In the genomic region with DNA sequence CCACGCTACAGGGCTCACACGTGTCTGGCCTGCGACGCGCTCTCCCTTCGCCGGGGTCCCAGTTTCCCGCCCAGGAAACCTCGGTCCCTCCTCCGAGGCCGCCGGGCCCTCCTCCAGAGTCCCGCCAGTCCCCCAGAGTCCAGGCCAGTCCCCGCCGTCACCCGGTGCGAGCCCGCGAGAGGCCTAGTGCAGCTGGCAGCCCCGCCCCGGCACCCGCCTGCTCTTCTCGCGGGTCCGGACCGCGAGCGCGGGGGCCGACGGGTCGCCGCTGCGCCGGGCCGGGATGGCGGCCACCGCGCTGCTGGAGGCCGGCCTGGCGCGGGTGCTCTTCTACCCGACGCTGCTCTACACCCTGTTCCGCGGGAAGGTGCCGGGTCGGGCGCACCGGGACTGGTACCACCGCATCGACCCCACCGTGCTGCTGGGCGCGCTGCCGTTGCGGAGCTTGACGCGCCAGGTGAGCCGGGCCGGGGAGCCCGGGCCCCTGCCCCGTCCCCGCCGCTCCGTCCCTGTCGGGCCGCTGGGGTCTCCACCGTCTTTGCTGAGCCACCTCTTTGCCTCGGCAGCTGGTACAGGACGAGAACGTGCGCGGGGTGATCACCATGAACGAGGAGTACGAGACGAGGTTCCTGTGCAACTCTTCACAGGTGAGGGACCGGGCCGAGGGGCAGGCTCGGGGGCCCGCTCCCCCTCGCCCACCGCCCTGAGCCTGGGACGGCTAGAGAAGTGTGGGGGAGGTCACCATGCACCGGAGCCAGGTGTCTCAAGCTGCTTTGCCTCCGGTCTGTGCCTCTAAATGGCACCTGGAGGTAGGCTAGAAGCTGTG, we compare ENCODE assay signal across 1 cellular context.
A peak's percentile ranks its signal among the peaks of the same experiment; 100 is the strongest.
TF ChIP-seq lines count a peak whose summit lies in the region.

A gene with protein sequence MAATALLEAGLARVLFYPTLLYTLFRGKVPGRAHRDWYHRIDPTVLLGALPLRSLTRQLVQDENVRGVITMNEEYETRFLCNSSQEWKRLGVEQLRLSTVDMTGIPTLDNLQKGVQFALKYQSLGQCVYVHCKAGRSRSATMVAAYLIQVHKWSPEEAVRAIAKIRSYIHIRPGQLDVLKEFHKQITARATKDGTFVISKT (plus strand): TSS at position 260 of the 826 bp plus-strand sequence. CDS start 24 bp downstream, at position 284.

TF ChIP-seq in K562, 482 proteins besides CTCF, POLR2A, EP300 and RAD21 (continued from another document and continues in another):
- TF ChIP-seq, protein P1, sequence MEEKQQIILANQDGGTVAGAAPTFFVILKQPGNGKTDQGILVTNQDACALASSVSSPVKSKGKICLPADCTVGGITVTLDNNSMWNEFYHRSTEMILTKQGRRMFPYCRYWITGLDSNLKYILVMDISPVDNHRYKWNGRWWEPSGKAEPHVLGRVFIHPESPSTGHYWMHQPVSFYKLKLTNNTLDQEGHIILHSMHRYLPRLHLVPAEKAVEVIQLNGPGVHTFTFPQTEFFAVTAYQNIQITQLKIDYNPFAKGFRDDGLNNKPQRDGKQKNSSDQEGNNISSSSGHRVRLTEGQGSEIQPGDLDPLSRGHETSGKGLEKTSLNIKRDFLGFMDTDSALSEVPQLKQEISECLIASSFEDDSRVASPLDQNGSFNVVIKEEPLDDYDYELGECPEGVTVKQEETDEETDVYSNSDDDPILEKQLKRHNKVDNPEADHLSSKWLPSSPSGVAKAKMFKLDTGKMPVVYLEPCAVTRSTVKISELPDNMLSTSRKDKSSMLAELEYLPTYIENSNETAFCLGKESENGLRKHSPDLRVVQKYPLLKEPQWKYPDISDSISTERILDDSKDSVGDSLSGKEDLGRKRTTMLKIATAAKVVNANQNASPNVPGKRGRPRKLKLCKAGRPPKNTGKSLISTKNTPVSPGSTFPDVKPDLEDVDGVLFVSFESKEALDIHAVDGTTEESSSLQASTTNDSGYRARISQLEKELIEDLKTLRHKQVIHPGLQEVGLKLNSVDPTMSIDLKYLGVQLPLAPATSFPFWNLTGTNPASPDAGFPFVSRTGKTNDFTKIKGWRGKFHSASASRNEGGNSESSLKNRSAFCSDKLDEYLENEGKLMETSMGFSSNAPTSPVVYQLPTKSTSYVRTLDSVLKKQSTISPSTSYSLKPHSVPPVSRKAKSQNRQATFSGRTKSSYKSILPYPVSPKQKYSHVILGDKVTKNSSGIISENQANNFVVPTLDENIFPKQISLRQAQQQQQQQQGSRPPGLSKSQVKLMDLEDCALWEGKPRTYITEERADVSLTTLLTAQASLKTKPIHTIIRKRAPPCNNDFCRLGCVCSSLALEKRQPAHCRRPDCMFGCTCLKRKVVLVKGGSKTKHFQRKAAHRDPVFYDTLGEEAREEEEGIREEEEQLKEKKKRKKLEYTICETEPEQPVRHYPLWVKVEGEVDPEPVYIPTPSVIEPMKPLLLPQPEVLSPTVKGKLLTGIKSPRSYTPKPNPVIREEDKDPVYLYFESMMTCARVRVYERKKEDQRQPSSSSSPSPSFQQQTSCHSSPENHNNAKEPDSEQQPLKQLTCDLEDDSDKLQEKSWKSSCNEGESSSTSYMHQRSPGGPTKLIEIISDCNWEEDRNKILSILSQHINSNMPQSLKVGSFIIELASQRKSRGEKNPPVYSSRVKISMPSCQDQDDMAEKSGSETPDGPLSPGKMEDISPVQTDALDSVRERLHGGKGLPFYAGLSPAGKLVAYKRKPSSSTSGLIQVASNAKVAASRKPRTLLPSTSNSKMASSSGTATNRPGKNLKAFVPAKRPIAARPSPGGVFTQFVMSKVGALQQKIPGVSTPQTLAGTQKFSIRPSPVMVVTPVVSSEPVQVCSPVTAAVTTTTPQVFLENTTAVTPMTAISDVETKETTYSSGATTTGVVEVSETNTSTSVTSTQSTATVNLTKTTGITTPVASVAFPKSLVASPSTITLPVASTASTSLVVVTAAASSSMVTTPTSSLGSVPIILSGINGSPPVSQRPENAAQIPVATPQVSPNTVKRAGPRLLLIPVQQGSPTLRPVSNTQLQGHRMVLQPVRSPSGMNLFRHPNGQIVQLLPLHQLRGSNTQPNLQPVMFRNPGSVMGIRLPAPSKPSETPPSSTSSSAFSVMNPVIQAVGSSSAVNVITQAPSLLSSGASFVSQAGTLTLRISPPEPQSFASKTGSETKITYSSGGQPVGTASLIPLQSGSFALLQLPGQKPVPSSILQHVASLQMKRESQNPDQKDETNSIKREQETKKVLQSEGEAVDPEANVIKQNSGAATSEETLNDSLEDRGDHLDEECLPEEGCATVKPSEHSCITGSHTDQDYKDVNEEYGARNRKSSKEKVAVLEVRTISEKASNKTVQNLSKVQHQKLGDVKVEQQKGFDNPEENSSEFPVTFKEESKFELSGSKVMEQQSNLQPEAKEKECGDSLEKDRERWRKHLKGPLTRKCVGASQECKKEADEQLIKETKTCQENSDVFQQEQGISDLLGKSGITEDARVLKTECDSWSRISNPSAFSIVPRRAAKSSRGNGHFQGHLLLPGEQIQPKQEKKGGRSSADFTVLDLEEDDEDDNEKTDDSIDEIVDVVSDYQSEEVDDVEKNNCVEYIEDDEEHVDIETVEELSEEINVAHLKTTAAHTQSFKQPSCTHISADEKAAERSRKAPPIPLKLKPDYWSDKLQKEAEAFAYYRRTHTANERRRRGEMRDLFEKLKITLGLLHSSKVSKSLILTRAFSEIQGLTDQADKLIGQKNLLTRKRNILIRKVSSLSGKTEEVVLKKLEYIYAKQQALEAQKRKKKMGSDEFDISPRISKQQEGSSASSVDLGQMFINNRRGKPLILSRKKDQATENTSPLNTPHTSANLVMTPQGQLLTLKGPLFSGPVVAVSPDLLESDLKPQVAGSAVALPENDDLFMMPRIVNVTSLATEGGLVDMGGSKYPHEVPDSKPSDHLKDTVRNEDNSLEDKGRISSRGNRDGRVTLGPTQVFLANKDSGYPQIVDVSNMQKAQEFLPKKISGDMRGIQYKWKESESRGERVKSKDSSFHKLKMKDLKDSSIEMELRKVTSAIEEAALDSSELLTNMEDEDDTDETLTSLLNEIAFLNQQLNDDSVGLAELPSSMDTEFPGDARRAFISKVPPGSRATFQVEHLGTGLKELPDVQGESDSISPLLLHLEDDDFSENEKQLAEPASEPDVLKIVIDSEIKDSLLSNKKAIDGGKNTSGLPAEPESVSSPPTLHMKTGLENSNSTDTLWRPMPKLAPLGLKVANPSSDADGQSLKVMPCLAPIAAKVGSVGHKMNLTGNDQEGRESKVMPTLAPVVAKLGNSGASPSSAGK (IDR thresholded peaks at IDR 0.05) = peak; percentile 97
- TF ChIP-seq, protein P2, sequence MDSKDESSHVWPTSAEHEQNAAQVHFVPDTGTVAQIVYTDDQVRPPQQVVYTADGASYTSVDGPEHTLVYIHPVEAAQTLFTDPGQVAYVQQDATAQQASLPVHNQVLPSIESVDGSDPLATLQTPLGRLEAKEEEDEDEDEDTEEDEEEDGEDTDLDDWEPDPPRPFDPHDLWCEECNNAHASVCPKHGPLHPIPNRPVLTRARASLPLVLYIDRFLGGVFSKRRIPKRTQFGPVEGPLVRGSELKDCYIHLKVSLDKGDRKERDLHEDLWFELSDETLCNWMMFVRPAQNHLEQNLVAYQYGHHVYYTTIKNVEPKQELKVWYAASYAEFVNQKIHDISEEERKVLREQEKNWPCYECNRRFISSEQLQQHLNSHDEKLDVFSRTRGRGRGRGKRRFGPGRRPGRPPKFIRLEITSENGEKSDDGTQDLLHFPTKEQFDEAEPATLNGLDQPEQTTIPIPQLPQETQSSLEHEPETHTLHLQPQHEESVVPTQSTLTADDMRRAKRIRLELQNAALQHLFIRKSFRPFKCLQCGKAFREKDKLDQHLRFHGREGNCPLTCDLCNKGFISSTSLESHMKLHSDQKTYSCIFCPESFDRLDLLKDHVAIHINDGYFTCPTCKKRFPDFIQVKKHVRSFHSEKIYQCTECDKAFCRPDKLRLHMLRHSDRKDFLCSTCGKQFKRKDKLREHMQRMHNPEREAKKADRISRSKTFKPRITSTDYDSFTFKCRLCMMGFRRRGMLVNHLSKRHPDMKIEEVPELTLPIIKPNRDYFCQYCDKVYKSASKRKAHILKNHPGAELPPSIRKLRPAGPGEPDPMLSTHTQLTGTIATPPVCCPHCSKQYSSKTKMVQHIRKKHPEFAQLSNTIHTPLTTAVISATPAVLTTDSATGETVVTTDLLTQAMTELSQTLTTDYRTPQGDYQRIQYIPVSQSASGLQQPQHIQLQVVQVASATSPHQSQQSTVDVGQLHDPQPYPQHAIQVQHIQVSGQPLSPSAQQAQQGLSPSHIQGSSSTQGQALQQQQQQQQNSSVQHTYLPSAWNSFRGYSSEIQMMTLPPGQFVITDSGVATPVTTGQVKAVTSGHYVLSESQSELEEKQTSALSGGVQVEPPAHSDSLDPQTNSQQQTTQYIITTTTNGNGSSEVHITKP (IDR thresholded peaks at IDR 0.05; ENCODE audit: partially characterized antibody) = no peak
- peak; percentile 72; the same call in 1 of the 2 replicates for TF ChIP-seq MTA3 (IDR thresholded peaks at IDR 0.05; ENCODE audit: borderline replicate concordance)
- TF ChIP-seq, protein P3, sequence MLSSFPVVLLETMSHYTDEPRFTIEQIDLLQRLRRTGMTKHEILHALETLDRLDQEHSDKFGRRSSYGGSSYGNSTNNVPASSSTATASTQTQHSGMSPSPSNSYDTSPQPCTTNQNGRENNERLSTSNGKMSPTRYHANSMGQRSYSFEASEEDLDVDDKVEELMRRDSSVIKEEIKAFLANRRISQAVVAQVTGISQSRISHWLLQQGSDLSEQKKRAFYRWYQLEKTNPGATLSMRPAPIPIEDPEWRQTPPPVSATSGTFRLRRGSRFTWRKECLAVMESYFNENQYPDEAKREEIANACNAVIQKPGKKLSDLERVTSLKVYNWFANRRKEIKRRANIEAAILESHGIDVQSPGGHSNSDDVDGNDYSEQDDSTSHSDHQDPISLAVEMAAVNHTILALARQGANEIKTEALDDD (IDR thresholded peaks at IDR 0.05) = no peak
- TF ChIP-seq, protein P4, sequence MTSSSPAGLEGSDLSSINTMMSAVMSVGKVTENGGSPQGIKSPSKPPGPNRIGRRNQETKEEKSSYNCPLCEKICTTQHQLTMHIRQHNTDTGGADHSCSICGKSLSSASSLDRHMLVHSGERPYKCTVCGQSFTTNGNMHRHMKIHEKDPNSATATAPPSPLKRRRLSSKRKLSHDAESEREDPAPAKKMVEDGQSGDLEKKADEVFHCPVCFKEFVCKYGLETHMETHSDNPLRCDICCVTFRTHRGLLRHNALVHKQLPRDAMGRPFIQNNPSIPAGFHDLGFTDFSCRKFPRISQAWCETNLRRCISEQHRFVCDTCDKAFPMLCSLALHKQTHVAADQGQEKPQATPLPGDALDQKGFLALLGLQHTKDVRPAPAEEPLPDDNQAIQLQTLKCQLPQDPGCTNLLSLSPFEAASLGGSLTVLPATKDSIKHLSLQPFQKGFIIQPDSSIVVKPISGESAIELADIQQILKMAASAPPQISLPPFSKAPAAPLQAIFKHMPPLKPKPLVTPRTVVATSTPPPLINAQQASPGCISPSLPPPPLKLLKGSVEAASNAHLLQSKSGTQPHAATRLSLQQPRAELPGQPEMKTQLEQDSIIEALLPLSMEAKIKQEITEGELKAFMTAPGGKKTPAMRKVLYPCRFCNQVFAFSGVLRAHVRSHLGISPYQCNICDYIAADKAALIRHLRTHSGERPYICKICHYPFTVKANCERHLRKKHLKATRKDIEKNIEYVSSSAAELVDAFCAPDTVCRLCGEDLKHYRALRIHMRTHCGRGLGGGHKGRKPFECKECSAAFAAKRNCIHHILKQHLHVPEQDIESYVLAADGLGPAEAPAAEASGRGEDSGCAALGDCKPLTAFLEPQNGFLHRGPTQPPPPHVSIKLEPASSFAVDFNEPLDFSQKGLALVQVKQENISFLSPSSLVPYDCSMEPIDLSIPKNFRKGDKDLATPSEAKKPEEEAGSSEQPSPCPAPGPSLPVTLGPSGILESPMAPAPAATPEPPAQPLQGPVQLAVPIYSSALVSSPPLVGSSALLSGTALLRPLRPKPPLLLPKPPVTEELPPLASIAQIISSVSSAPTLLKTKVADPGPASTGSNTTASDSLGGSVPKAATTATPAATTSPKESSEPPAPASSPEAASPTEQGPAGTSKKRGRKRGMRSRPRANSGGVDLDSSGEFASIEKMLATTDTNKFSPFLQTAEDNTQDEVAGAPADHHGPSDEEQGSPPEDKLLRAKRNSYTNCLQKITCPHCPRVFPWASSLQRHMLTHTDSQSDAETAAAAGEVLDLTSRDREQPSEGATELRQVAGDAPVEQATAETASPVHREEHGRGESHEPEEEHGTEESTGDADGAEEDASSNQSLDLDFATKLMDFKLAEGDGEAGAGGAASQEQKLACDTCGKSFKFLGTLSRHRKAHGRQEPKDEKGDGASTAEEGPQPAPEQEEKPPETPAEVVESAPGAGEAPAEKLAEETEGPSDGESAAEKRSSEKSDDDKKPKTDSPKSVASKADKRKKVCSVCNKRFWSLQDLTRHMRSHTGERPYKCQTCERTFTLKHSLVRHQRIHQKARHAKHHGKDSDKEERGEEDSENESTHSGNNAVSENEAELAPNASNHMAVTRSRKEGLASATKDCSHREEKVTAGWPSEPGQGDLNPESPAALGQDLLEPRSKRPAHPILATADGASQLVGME (CRISPR knock-in tag; IDR thresholded peaks at IDR 0.05) = 0 out of 2 replicates have a peak, but pooled peaks have one; percentile 57
- no peak; the same call in 1 of the 2 replicates for TF ChIP-seq HDAC8 (tag; IDR thresholded peaks at IDR 0.05)
- TF ChIP-seq E2F3 (CRISPR knock-in tag; IDR thresholded peaks at IDR 0.05) = peak; percentile 92; the same call in 1 of the 2 replicates
- TF ChIP-seq, protein P5, sequence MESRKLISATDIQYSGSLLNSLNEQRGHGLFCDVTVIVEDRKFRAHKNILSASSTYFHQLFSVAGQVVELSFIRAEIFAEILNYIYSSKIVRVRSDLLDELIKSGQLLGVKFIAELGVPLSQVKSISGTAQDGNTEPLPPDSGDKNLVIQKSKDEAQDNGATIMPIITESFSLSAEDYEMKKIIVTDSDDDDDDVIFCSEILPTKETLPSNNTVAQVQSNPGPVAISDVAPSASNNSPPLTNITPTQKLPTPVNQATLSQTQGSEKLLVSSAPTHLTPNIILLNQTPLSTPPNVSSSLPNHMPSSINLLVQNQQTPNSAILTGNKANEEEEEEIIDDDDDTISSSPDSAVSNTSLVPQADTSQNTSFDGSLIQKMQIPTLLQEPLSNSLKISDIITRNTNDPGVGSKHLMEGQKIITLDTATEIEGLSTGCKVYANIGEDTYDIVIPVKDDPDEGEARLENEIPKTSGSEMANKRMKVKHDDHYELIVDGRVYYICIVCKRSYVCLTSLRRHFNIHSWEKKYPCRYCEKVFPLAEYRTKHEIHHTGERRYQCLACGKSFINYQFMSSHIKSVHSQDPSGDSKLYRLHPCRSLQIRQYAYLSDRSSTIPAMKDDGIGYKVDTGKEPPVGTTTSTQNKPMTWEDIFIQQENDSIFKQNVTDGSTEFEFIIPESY (CRISPR knock-in tag; IDR thresholded peaks at IDR 0.05) = no peak
- 0 out of 2 replicates have a peak, but pooled peaks have one; percentile 64 for TF ChIP-seq ZNF644 (tag; IDR thresholded peaks at IDR 0.05; ENCODE audit: low read depth)
- TF ChIP-seq ZNF184 (CRISPR knock-in tag; IDR thresholded peaks at IDR 0.05) = no peak
- TF ChIP-seq ZZZ3 (IDR thresholded peaks at IDR 0.05) = no peak
- TF ChIP-seq NELFE (IDR thresholded peaks at IDR 0.05; ENCODE audit: insufficient read depth, insufficient read length) = no peak
- no peak; the same call in 1 of the 2 replicates for TF ChIP-seq ZNF232 (CRISPR knock-in tag; IDR thresholded peaks at IDR 0.05)
- peak in 1 of 2 experiments; percentile 44; a peak in 1 of 4 replicates for TF ChIP-seq TEAD1 (CRISPR knock-in tag; IDR thresholded peaks at IDR 0.05)
- TF ChIP-seq BRCA1 (IDR thresholded peaks at IDR 0.05) = no peak
- TF ChIP-seq BRCA1 (CRISPR knock-in tag; IDR thresholded peaks at IDR 0.05) = peak; percentile 72; the same call in 1 of the 2 replicates
- TF ChIP-seq, protein P6, sequence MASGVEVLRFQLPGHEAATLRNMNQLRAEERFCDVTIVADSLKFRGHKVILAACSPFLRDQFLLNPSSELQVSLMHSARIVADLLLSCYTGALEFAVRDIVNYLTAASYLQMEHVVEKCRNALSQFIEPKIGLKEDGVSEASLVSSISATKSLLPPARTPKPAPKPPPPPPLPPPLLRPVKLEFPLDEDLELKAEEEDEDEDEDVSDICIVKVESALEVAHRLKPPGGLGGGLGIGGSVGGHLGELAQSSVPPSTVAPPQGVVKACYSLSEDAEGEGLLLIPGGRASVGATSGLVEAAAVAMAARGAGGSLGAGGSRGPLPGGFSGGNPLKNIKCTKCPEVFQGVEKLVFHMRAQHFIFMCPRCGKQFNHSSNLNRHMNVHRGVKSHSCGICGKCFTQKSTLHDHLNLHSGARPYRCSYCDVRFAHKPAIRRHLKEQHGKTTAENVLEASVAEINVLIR (CRISPR knock-in tag; IDR thresholded peaks at IDR 0.05) = no peak
- TF ChIP-seq HDGF (IDR thresholded peaks at IDR 0.05) = no peak
